10 cellular contexts compared by ENCODE assay signal in the genomic region with DNA sequence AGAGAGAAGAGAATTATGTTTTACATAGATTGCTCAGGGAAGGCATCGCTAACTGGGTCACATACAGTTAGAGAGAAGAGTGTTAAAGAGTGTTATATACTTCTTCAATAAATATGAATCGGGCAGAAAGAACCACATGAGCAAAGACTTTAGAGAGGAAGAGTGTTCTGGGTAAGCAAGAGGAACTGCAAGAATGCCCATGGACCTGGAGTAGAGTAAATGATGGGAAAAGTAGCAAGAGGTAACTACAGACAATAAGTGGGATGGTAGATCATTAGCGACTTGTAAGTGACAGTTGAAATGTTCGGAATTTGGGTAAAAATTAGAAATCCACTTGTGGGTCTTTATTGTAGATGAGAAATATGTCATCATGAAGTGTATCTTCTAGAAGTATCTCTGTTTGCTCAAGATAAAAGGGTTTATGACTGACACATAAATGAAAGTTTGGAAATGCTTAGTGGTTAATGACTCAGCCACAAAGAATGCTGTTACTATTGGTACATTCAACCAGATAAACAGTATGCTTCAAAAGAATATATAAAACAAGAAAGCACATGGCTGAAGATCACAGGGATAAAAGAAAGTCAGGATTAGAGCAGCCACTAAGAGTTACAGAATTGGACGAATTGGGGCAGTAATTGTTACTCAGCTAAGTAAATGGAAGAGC.
A peak's percentile ranks its signal among the peaks of the same experiment; 100 is the strongest.
DNase-seq lines count a peak whose midpoint lies in the region; ATAC-seq, FAIRE-seq and TF ChIP-seq lines count a peak whose summit lies in the region.
"Had no signal": no experiment of that assay in that cellular context is flagged by ENCODE, and none has a peak within 500 bp of the region (broad histone marks: within the 10 kb centered on the region; RNA-seq: fewer than 3 reads in every experiment).

No MANE protein-coding gene starts in this region.

- DNase-seq in HTR-8/SVneo (ENCODE audit: insufficient read length, low spot score) (peak; percentile 62), kidney tubule cell (ENCODE audit: low spot score) (peak; percentile 86), WERI-Rb-1 (no peak), DMS 273 treated with DMSO at 0.1 percent for 48 hours (lab: John Stamatoyannopoulos, UW) (no peak)
- DNase-seq in activated naive CD8-positive, alpha-beta T cell treated with anti-CD3 and anti-CD28 coated beads, Interleukin-2, amount 50 U/mL, for 24 hours = no peak
- DNase-seq in T-helper 2 cell treated with Interferon-gamma antibody and Interleukin-4, amounts not matched to agents 5 μg/mL and 100 μg/mL, for 36 hours (ENCODE audit: low spot score) = no peak
- DNase-seq: activated CD8-positive, alpha-beta memory T cell treated with anti-CD3 and anti-CD28 coated beads for 24 hours; NCI-H446 had no signal

- H3K4me2 ChIP-seq in BLaER1 treated with 17β-estradiol and CSF1 and Interleukin-3, amounts not matched to agents 10 nM and 100 nM = peak overlapping the region in 3 of 11 experiments; percentile 20 to 27 (median 24); a peak in 4 of 22 replicates

- H3K36me3 ChIP-seq in BLaER1 treated with 17β-estradiol and CSF1 and Interleukin-3, amounts not matched to agents 10 nM and 100 nM = no peaks in the 10 kb centered on the region
- no peaks in the 10 kb centered on the region for H3K36me3 ChIP-seq in WERI-Rb-1

- H3K4me3 ChIP-seq in BLaER1 treated with 17β-estradiol and CSF1 and Interleukin-3, amounts not matched to agents 10 nM and 100 nM = no peak overlapping the region
- no peak overlapping the region for H3K4me3 ChIP-seq in WERI-Rb-1 (ENCODE audit: low read depth, low read length)

- H3K27ac ChIP-seq in BLaER1 treated with 17β-estradiol and CSF1 and Interleukin-3, amounts not matched to agents 10 nM and 100 nM = peak overlapping the region in 6 of 11 experiments; percentile 6 to 56 (median 22); a peak in 6 of 22 replicates
- no peak overlapping the region for H3K27ac ChIP-seq in WERI-Rb-1

- FAIRE-seq in HTR-8/SVneo (lab: Jason Lieb, UNC) = peak; percentile 46

- peaks cover 0 to 34% (median 7%) of the 10 kb centered on the region in 10 experiments; a peak in 9 of 20 replicates for H3K4me1 ChIP-seq in BLaER1 treated with 17β-estradiol and CSF1 and Interleukin-3, amounts not matched to agents 10 nM and 100 nM

- no peaks in the 10 kb centered on the region for H3K27me3 ChIP-seq in BLaER1 treated with 17β-estradiol and CSF1 and Interleukin-3, amounts not matched to agents 10 nM and 100 nM
- H3K27me3 ChIP-seq in WERI-Rb-1 (ENCODE audit: insufficient read depth, low read depth, severe bottlenecking) = no peaks in the 10 kb centered on the region

- peaks cover 12% of the 10 kb centered on the region for H3K9me3 Mint-ChIP-seq in activated naive CD8-positive, alpha-beta T cell treated with anti-CD3 and anti-CD28 coated beads, Interleukin-2, amount 50 U/mL, for 24 hours
- H3K9me3 Mint-ChIP-seq in T-helper 2 cell treated with Interferon-gamma antibody and Interleukin-4, amounts not matched to agents 5 μg/mL and 100 μg/mL, for 36 hours = peaks cover 11% of the 10 kb centered on the region

- ATAC-seq in activated naive CD8-positive, alpha-beta T cell treated with anti-CD3 and anti-CD28 coated beads, Interleukin-2, amount 50 U/mL, for 24 hours = peak; percentile 66
- ATAC-seq in GM21529 (IDR thresholded peaks at IDR 0.05; ENCODE audit: unreplicated experiment) = no peak

- peaks cover 12% of the 10 kb centered on the region for H3K4me1 Mint-ChIP-seq in activated naive CD8-positive, alpha-beta T cell treated with anti-CD3 and anti-CD28 coated beads, Interleukin-2, amount 50 U/mL, for 24 hours
- peaks cover 16% of the 10 kb centered on the region for H3K4me1 Mint-ChIP-seq in T-helper 2 cell treated with Interferon-gamma antibody and Interleukin-4, amounts not matched to agents 5 μg/mL and 100 μg/mL, for 36 hours (ENCODE audit: low read depth)

- TF ChIP-seq CTCF in WERI-Rb-1 (IDR thresholded peaks at IDR 0.05; ENCODE audit: low read depth, low read length) = no peak

- no peak overlapping the region for H3K9ac ChIP-seq in BLaER1 treated with 17β-estradiol and CSF1 and Interleukin-3, amounts not matched to agents 10 nM and 100 nM

- H3K27me3 Mint-ChIP-seq in activated naive CD8-positive, alpha-beta T cell treated with anti-CD3 and anti-CD28 coated beads, Interleukin-2, amount 50 U/mL, for 24 hours = peaks cover 3% of the 10 kb centered on the region
- peaks cover 9% of the 10 kb centered on the region for H3K27me3 Mint-ChIP-seq in T-helper 2 cell treated with Interferon-gamma antibody and Interleukin-4, amounts not matched to agents 5 μg/mL and 100 μg/mL, for 36 hours (ENCODE audit: low read depth)

- no peaks in the 10 kb centered on the region for H3K36me3 Mint-ChIP-seq in activated naive CD8-positive, alpha-beta T cell treated with anti-CD3 and anti-CD28 coated beads, Interleukin-2, amount 50 U/mL, for 24 hours (ENCODE audit: low read depth)
- H3K36me3 Mint-ChIP-seq in T-helper 2 cell treated with Interferon-gamma antibody and Interleukin-4, amounts not matched to agents 5 μg/mL and 100 μg/mL, for 36 hours (ENCODE audit: low read depth) = peaks cover 1% of the 10 kb centered on the region

- no peaks in the 10 kb centered on the region for H3K9me3 ChIP-seq in BLaER1 treated with 17β-estradiol and CSF1 and Interleukin-3, amounts not matched to agents 10 nM and 100 nM (replicated peaks in 1 of 11)
- no peaks in the 10 kb centered on the region for H3K9me3 ChIP-seq in WERI-Rb-1 (ENCODE audit: severe bottlenecking)

- H3K27ac Mint-ChIP-seq in activated naive CD8-positive, alpha-beta T cell treated with anti-CD3 and anti-CD28 coated beads, Interleukin-2, amount 50 U/mL, for 24 hours = no peak overlapping the region
- no peak overlapping the region for H3K27ac Mint-ChIP-seq in T-helper 2 cell treated with Interferon-gamma antibody and Interleukin-4, amounts not matched to agents 5 μg/mL and 100 μg/mL, for 36 hours

- no peaks in the 10 kb centered on the region for H4K20me1 ChIP-seq in BLaER1 treated with 17β-estradiol and CSF1 and Interleukin-3, amounts not matched to agents 10 nM and 100 nM

- H3K4me3 Mint-ChIP-seq in activated naive CD8-positive, alpha-beta T cell treated with anti-CD3 and anti-CD28 coated beads, Interleukin-2, amount 50 U/mL, for 24 hours = no peak overlapping the region
- no peak overlapping the region for H3K4me3 Mint-ChIP-seq in T-helper 2 cell treated with Interferon-gamma antibody and Interleukin-4, amounts not matched to agents 5 μg/mL and 100 μg/mL, for 36 hours

Comparison
In these comparisons a context has a peak if more than half of its experiments do, and no peak if none do; other contexts are left out.
1. DNase-seq: peak in HTR-8/SVneo (single experiment) and kidney tubule cell (single experiment); none in activated naive CD8-positive, alpha-beta T cell treated with anti-CD3 and anti-CD28 coated beads, Interleukin-2, amount 50 U/mL, for 24 hours (single experiment), WERI-Rb-1 (single experiment), T-helper 2 cell treated with Interferon-gamma antibody and Interleukin-4, amounts not matched to agents 5 μg/mL and 100 μg/mL, for 36 hours (single experiment) and DMS 273 treated with DMSO at 0.1 percent for 48 hours (single experiment).